Comparison of ENCODE assay signal across 1 cellular context in genomic region chr3:40309439-40309924, GRCh38.
TF ChIP-seq lines count a peak whose summit lies in the region.

Gene EIF1B (plus strand): TSS chr3:40309707. CDS start chr3:40309942, 235 bp downstream.

TF ChIP-seq in HepG2, 621 proteins besides CTCF, POLR2A, EP300 and RAD21 (continued from another document and continues in another):
- no peak; the same call in 1 of the 2 replicates for TF ChIP-seq HMGXB3 (CRISPR knock-in tag; IDR thresholded peaks at IDR 0.05; ENCODE audit: borderline replicate concordance)
- TF ChIP-seq GFI1 (CRISPR knock-in tag; IDR thresholded peaks at IDR 0.05; ENCODE audit: borderline replicate concordance) = no peak
- peak; percentile 41 for TF ChIP-seq ZHX1 (CRISPR knock-in tag; IDR thresholded peaks at IDR 0.05; ENCODE audit: low read depth)
- no peak for TF ChIP-seq DBP (CRISPR knock-in tag; IDR thresholded peaks at IDR 0.05; ENCODE audit: not compliant biosample characterization)
- TF ChIP-seq THAP7 (CRISPR knock-in tag; IDR thresholded peaks at IDR 0.05) = no peak
- TF ChIP-seq ZSCAN21 (CRISPR knock-in tag; IDR thresholded peaks at IDR 0.05; ENCODE audit: borderline replicate concordance) = no peak; the same call in 1 of the 2 replicates
- no peak for TF ChIP-seq ZNF549 (CRISPR knock-in tag; IDR thresholded peaks at IDR 0.05)
- no peak for TF ChIP-seq TOPORS (CRISPR knock-in tag; IDR thresholded peaks at IDR 0.05)
- TF ChIP-seq SRF (IDR thresholded peaks at IDR 0.05; ENCODE audit: low read depth, low read length) = no peak
- no peak; the same call in 1 of the 2 replicates for TF ChIP-seq RERE (CRISPR knock-in tag; IDR thresholded peaks at IDR 0.05; ENCODE audit: low read depth)
- no peak; the same call in 1 of the 2 replicates for TF ChIP-seq ZFP90 (CRISPR knock-in tag; IDR thresholded peaks at IDR 0.05; ENCODE audit: borderline replicate concordance)
- no peak for TF ChIP-seq AHR (CRISPR knock-in tag; IDR thresholded peaks at IDR 0.05)
- no peak for TF ChIP-seq SNAPC5 (CRISPR knock-in tag; IDR thresholded peaks at IDR 0.05; ENCODE audit: borderline replicate concordance)
- TF ChIP-seq ZNF431 (CRISPR knock-in tag; IDR thresholded peaks at IDR 0.05; ENCODE audit: borderline replicate concordance, low read depth) = no peak
- no peak for TF ChIP-seq ZNF446 (CRISPR knock-in tag; IDR thresholded peaks at IDR 0.05)
- no peak for TF ChIP-seq ETS1 (CRISPR knock-in tag; IDR thresholded peaks at IDR 0.05)
- no peak; the same call in 1 of the 2 replicates for TF ChIP-seq ZC3H13 (CRISPR knock-in tag; IDR thresholded peaks at IDR 0.05)
- no peak for TF ChIP-seq AGO2 (optimal IDR thresholded peaks at IDR 0.05; ENCODE audit: low read depth, low read length)
- TF ChIP-seq BRD4 (CRISPR knock-in tag; IDR thresholded peaks at IDR 0.05) = no peak
- TF ChIP-seq NCOA5 (CRISPR knock-in tag; IDR thresholded peaks at IDR 0.05) = no peak
- no peak; the same call in 1 of the 2 replicates for TF ChIP-seq KLF15 (CRISPR knock-in tag; IDR thresholded peaks at IDR 0.05; ENCODE audit: borderline replicate concordance)
- no peak for TF ChIP-seq SOX13 (IDR thresholded peaks at IDR 0.05)
- peak in 1 of 2 experiments; percentile 44; a peak in 1 of 4 replicates for TF ChIP-seq SOX13 (CRISPR knock-in tag; conservative IDR thresholded peaks at IDR 0.05 in 1 of 2, IDR thresholded peaks at IDR 0.05 in 1 of 2)
- TF ChIP-seq RARG (CRISPR knock-in tag; IDR thresholded peaks at IDR 0.05; ENCODE audit: low read depth) = no peak
- TF ChIP-seq TGIF2 (CRISPR knock-in tag; IDR thresholded peaks at IDR 0.05) = no peak
- TF ChIP-seq CBFB (CRISPR knock-in tag; IDR thresholded peaks at IDR 0.05) = peak; percentile 94
- TF ChIP-seq ZNF788 (CRISPR knock-in tag; IDR thresholded peaks at IDR 0.05; ENCODE audit: borderline replicate concordance) = peak; percentile 82; the same call in 1 of the 2 replicates
- TF ChIP-seq ADNP (CRISPR knock-in tag; IDR thresholded peaks at IDR 0.05) = no peak
- peak; percentile 95 for TF ChIP-seq NR2C2 (CRISPR knock-in tag; IDR thresholded peaks at IDR 0.05; ENCODE audit: borderline replicate concordance)
- TF ChIP-seq PHF21A (CRISPR knock-in tag; IDR thresholded peaks at IDR 0.05) = peak; percentile 79
- no peak for TF ChIP-seq HES4 (CRISPR knock-in tag; IDR thresholded peaks at IDR 0.05; ENCODE audit: borderline replicate concordance)
- TF ChIP-seq YEATS2 (CRISPR knock-in tag; IDR thresholded peaks at IDR 0.05; ENCODE audit: borderline replicate concordance) = peak; percentile 72; the same call in 1 of the 2 replicates
- TF ChIP-seq ZNF777 (CRISPR knock-in tag; IDR thresholded peaks at IDR 0.05) = 0 out of 2 replicates have a peak, but pooled peaks have one; percentile 42
- TF ChIP-seq ZFP1 (CRISPR knock-in tag; IDR thresholded peaks at IDR 0.05) = no peak
- 0 out of 2 replicates have a peak, but pooled peaks have one; percentile 26 for TF ChIP-seq ZNF121 (CRISPR knock-in tag; IDR thresholded peaks at IDR 0.05)
- no peak for TF ChIP-seq ZNF362 (CRISPR knock-in tag; IDR thresholded peaks at IDR 0.05; ENCODE audit: borderline replicate concordance)
- peak; percentile 76 for TF ChIP-seq ZNF687 (CRISPR knock-in tag; IDR thresholded peaks at IDR 0.05)
- TF ChIP-seq HNF4A (CRISPR knock-in tag; IDR thresholded peaks at IDR 0.05) = no peak
- TF ChIP-seq ZNF652 (CRISPR knock-in tag; IDR thresholded peaks at IDR 0.05; ENCODE audit: borderline replicate concordance, low read depth) = no peak
